ENCODE assay signal across 21 cellular contexts in the genomic region with DNA sequence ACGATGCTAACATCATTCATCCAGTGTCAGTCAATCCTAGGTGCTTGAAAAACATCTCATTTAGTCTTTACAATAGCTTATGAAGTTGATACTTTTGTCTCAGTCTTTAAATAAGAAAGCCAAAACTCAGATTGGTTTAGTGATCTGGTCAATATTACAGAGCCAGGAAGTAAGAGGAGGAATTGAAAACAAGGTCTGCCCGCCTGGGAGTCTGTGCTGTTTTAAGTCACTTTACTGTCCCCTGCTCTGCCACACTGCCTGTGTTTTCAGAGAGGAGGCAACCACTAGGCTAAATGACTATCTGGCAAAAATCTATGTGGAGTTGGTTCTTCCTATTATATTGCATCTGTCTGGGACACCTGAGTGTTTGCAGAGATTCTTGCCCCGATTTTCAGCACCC.
DNase-seq lines count a peak whose midpoint lies in the region; ATAC-seq and TF ChIP-seq lines count a peak whose summit lies in the region.
"Had no signal": no experiment of that assay in that cellular context is flagged by ENCODE, and none has a peak within 500 bp of the region (broad histone marks: within the 10 kb centered on the region; RNA-seq: fewer than 3 reads in every experiment).

No MANE protein-coding gene starts in this region.

- no peak for DNase-seq in stimulated activated CD4-positive, alpha-beta T cell treated with anti-CD3 and anti-CD28 coated beads, Interleukin-1b, Interleukin-23, amount 100 ng/mL, for 48 hours
- DNase-seq in left lung (no peak), mucosa of descending colon (no peak), iPS-NIHi7 (ENCODE audit: extremely low spot score) (no peak)
- DNase-seq: activated T-cell treated with anti-CD3 and anti-CD28 coated beads, Interleukin-2, amount 50 U/mL, for 72 hours; CD8-positive, alpha-beta memory T cell; cerebellar nuclear complex; effector CD4-positive, alpha-beta T cell; lower lobe of right lung; NCI-H345; NK-92 treated with Interleukin-12 subunit alpha and Interleukin-12 subunit beta, amount 100 ng/mL, for 24 hours; occipital lobe; T-helper 9 cell; testis had no signal

- H3K4me3 ChIP-seq in gastroesophageal sphincter (no peak overlapping the region), left lung (no peak overlapping the region), mucosa of descending colon (no peak overlapping the region)
- H3K4me3 ChIP-seq: lower lobe of right lung, testis had no signal

- H3K27ac ChIP-seq in gastroesophageal sphincter (peak overlapping the region in 3 of 4 donors; percentile 25 to 59 (median 47)), left lung (peak overlapping the region in 1 of 2 donors; percentile 48)
- H3K27ac ChIP-seq: testis had no signal

- TF ChIP-seq EP300 in gastroesophageal sphincter (IDR thresholded peaks at IDR 0.05), result no peak

- H3K9me3 ChIP-seq in gastroesophageal sphincter (no peaks in the 10 kb centered on the region), left lung (no peaks in the 10 kb centered on the region), mucosa of descending colon (no peaks in the 10 kb centered on the region)
- H3K9me3 ChIP-seq: lower lobe of right lung, testis had no signal

- WGBS in gastroesophageal sphincter (ENCODE audit: low coverage in 1 of 2), 2 donors, result 80 to 81% methylated on average over 2 to 3 of the region's 3 CpGs

- no peaks in the 10 kb centered on the region for H3K36me3 ChIP-seq in gastroesophageal sphincter
- no peaks in the 10 kb centered on the region for H3K36me3 ChIP-seq in left lung
- no peaks in the 10 kb centered on the region for H3K36me3 ChIP-seq in mucosa of descending colon (ENCODE audit: low read depth)
- H3K36me3 ChIP-seq: lower lobe of right lung had no signal

- intact Hi-C loops in left lung (cut with DNase I) (no loop called here), mucosa of descending colon (cut with DNase I, micrococcal nuclease) (no loop called here)

- no peak for TF ChIP-seq CTCF in gastroesophageal sphincter (IDR thresholded peaks at IDR 0.05)
- no peak for TF ChIP-seq CTCF in left lung (IDR thresholded peaks at IDR 0.05)
- no peak for TF ChIP-seq CTCF in mucosa of descending colon (IDR thresholded peaks at IDR 0.05)

- peak; percentile 51 for ATAC-seq in GM18498 (IDR thresholded peaks at IDR 0.05; ENCODE audit: unreplicated experiment)
- peak; percentile 69 for ATAC-seq in GM19324 (IDR thresholded peaks at IDR 0.05; ENCODE audit: low FRiP score, unreplicated experiment)
- ATAC-seq in HG03060 (IDR thresholded peaks at IDR 0.05; ENCODE audit: low read depth, unreplicated experiment), result peak; percentile 48
- no peak for ATAC-seq in gastroesophageal sphincter
- no peak for ATAC-seq in left lung
- ATAC-seq in mucosa of descending colon, result no peak
- ATAC-seq: activated CD4-positive, CD25-positive, alpha-beta regulatory T cell treated with anti-CD3 and anti-CD28 coated beads, Interleukin-2, amount 50 U/mL, for 24 hours; activated naive CD4-positive, alpha-beta T cell treated with anti-CD3 and anti-CD28 coated beads, Interleukin-2, amount 50 U/mL, for 72 hours; activated T-cell treated with anti-CD3 and anti-CD28 coated beads, Interleukin-2, amount 50 U/mL, for 72 hours; lower lobe of right lung; SK-N-SH treated with all-trans-retinoic acid at 6 μM for 48 hours had no signal

- TF ChIP-seq POLR2A in gastroesophageal sphincter (IDR thresholded peaks at IDR 0.05), result no peak

- no peaks in the 10 kb centered on the region for H3K4me1 ChIP-seq in gastroesophageal sphincter
- H3K4me1 ChIP-seq in left lung, result peaks cover 0 to 5% of the 10 kb centered on the region in 2 donors
- peaks cover 5% of the 10 kb centered on the region for H3K4me1 ChIP-seq in mucosa of descending colon (ENCODE audit: low read depth)
- H3K4me1 ChIP-seq: testis had no signal

- H3K27me3 ChIP-seq in gastroesophageal sphincter, result no peaks in the 10 kb centered on the region
- H3K27me3 ChIP-seq in left lung, result no peaks in the 10 kb centered on the region
- H3K27me3 ChIP-seq: testis had no signal

Comparison
In these comparisons a context has a peak if more than half of its experiments do, and no peak if none do; other contexts are left out.
1. ATAC-seq: peak in GM18498 (single experiment), GM19324 (single experiment) and HG03060 (single experiment); none in gastroesophageal sphincter (single experiment), left lung (single experiment) and mucosa of descending colon (single experiment).